Comparison of ENCODE assay signal across 8 cellular contexts in genomic region chr2:124987436-124987835, GRCh38.
DNase-seq lines count a peak whose midpoint lies in the region; ATAC-seq, FAIRE-seq and TF ChIP-seq lines count a peak whose summit lies in the region.
"Not testable (repeated sequence)": the region's sequence is repeated elsewhere in the genome, so short reads cannot be mapped to it uniquely, and the experiment has no call there.

No MANE protein-coding gene starts in this region.

- not testable (repeated sequence) for H3K27me3 ChIP-seq in K562 (ENCODE audit: control insufficient read depth in 2 of 2, insufficient read depth in 2 of 2, low read length in 2 of 2); testis

- BruUV-seq in K562 (replicated peaks; lab: Mats Ljungman, UMichigan): not testable (repeated sequence)

- POLR2A ChIA-PET in K562 (lab: Yijun Ruan, JAX): not testable (repeated sequence)

- CTCF ChIA-PET in K562 (lab: Yijun Ruan, JAX; ENCODE audit: low intra/inter-chr PET ratio): not testable (repeated sequence)

- H3K4me2 ChIP-seq in K562 (ENCODE audit: insufficient read depth, low read length): peak overlapping the region; percentile 46

- not testable (repeated sequence) for H3K36me3 ChIP-seq in K562 (ENCODE audit: control insufficient read depth, insufficient read depth, low read length); kidney (ENCODE audit: control insufficient read depth in 1 of 2, insufficient read depth in 2 of 2, low read length in 2 of 2); testis (ENCODE audit: low read depth, missing control alignments)

- H3K79me2 ChIP-seq in K562 (ENCODE audit: control insufficient read depth, insufficient read depth, low read length): not testable (repeated sequence)

- 0 out of 2 replicates have a peak overlapping the region, but pooled peaks have one; percentile 32 for H2AFZ ChIP-seq in K562 (ENCODE audit: low read depth, low read length)

- ATAC-seq in K562: not testable (repeated sequence)

- not testable (repeated sequence) for TF ChIP-seq CTCF in K562 (IDR thresholded peaks at IDR 0.05 in 2 of 3, conservative IDR thresholded peaks at IDR 0.05 in 1 of 3; ENCODE audit: insufficient read depth in 2 of 3, low read depth in 1 of 3, low read length in 3 of 3); kidney (IDR thresholded peaks at IDR 0.05; ENCODE audit: borderline replicate concordance, extremely low read depth, insufficient read depth); testis (IDR thresholded peaks at IDR 0.05)

- DNase-seq in NCI-H146 (lab: John Stamatoyannopoulos, UW) (peak; percentile 48), NCI-H2227 (lab: John Stamatoyannopoulos, UW; ENCODE audit: unreplicated experiment) (peak; percentile 31), NCI-H2227 treated with DMSO at 0.1 percent for 48 hours (lab: John Stamatoyannopoulos, UW) (peak; percentile 11), RPMI7951 (ENCODE audit: low read depth) (peak; percentile 43), activated gamma-delta T cell (lab: John Stamatoyannopoulos, UW) (peak; percentile 6), kidney (peak; percentile 48), testis (peak; percentile 15)
- not testable (repeated sequence) for DNase-seq in K562 (ENCODE audit: extremely low read depth in 1 of 4, low spot score in 3 of 4)

- not testable (repeated sequence) for TF ChIP-seq EP300 in K562 (IDR thresholded peaks at IDR 0.05; ENCODE audit: low read length)

- not testable (repeated sequence) for H3K9me1 ChIP-seq in K562 (ENCODE audit: control insufficient read depth, insufficient read depth, low read length)

- not testable (repeated sequence) for H3K4me1 ChIP-seq in K562 (replicated peaks in 1 of 2; ENCODE audit: control insufficient read depth in 2 of 2, insufficient read depth in 2 of 2, low read length in 2 of 2); testis
- peaks cover 0 to 15% of the 10 kb centered on the region in 2 donors for H3K4me1 ChIP-seq in kidney (ENCODE audit: control insufficient read depth in 1 of 2, insufficient read depth in 1 of 2, low read depth in 1 of 2, low read length in 2 of 2)

- not testable (repeated sequence) for H3K9me3 ChIP-seq in K562 (replicated peaks; ENCODE audit: control insufficient read depth, insufficient read depth, low read depth, low read length); kidney (ENCODE audit: control insufficient read depth in 1 of 2, low read length in 2 of 2); testis

- WGBS in K562 (ENCODE audit: insufficient coverage, low coverage, missing lambda C conversion rate): 12% methylated on average over 21 of the region's 28 CpGs
- 67 to 84% methylated on average over 1 to 23 of the region's 28 CpGs for WGBS in testis, 2 donors

- H3K9ac ChIP-seq in K562 (ENCODE audit: insufficient read depth in 1 of 2, low read depth in 2 of 2, low read length in 2 of 2); kidney (ENCODE audit: low read length in 2 of 2): not testable (repeated sequence)

- H4K20me1 ChIP-seq in K562 (replicated peaks; ENCODE audit: control insufficient read depth, insufficient read depth, low read length): not testable (repeated sequence)

- not testable (repeated sequence) for TF ChIP-seq RAD21 in K562 (CRISPR knock-in tag; conservative IDR thresholded peaks at IDR 0.05 in 1 of 2, IDR thresholded peaks at IDR 0.05 in 1 of 2)

- not testable (repeated sequence) for H3K4me3 ChIP-seq in K562; kidney (ENCODE audit: low read length in 2 of 2)
- peak overlapping the region; percentile 15 to 48 for H3K4me3 ChIP-seq in testis

- peak overlapping the region; percentile 73; the same call in 2 of the 3 replicates for H3K27ac ChIP-seq in K562 (ENCODE audit: extremely low read depth, low read depth, low read length)
- not testable (repeated sequence) for H3K27ac ChIP-seq in kidney (ENCODE audit: low read depth in 2 of 2, low read length in 2 of 2); testis

- TF ChIP-seq POLR2A in K562 (conservative IDR thresholded peaks at IDR 0.05); testis (IDR thresholded peaks at IDR 0.05): not testable (repeated sequence)

- FAIRE-seq in K562 (lab: Jason Lieb, UNC); kidney (lab: Jason Lieb, UNC): not testable (repeated sequence)

- intact Hi-C loops in K562 (cut with micrococcal nuclease); kidney (cut with DNase I); testis (cut with DNase I; ENCODE audit: low total_unique reads): not testable (repeated sequence)

- in situ Hi-C loops in K562 (cut with MboI): not testable (repeated sequence)

TF ChIP-seq in K562, 482 proteins besides CTCF, POLR2A, EP300 and RAD21:
- peak; percentile 34; the same call in 1 of the 2 replicates for TF ChIP-seq GABPA (tag; conservative IDR thresholded peaks at IDR 0.05; ENCODE audit: low read depth)
- TF ChIP-seq RBFOX2 (IDR thresholded peaks at IDR 0.05; ENCODE audit: low read depth, low read length): peak; percentile 1; the same call in 1 of the 2 replicates
- TF ChIP-seq POLR2G (IDR thresholded peaks at IDR 0.05; ENCODE audit: low read depth, low read length): 0 out of 2 replicates have a peak, but pooled peaks have one; percentile 14
- TF ChIP-seq, protein P1, sequence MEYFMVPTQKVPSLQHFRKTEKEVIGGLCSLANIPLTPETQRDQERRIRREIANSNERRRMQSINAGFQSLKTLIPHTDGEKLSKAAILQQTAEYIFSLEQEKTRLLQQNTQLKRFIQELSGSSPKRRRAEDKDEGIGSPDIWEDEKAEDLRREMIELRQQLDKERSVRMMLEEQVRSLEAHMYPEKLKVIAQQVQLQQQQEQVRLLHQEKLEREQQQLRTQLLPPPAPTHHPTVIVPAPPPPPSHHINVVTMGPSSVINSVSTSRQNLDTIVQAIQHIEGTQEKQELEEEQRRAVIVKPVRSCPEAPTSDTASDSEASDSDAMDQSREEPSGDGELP (CRISPR knock-in tag; IDR thresholded peaks at IDR 0.05; ENCODE audit: borderline replicate concordance): peak; percentile 26; the same call in 1 of the 2 replicates
- 0 out of 2 replicates have a peak, but pooled peaks have one; percentile 33 for TF ChIP-seq ZFX (CRISPR knock-in tag; IDR thresholded peaks at IDR 0.05)
- 0 out of 2 replicates have a peak, but pooled peaks have one; percentile 22 for TF ChIP-seq ZBTB17 (CRISPR knock-in tag; IDR thresholded peaks at IDR 0.05)
- 0 out of 2 replicates have a peak, but pooled peaks have one; percentile 30 for TF ChIP-seq ZNF644 (tag; IDR thresholded peaks at IDR 0.05; ENCODE audit: low read depth)
